1 cellular context compared by ENCODE assay signal in genomic region chr16:228917-229730, GRCh38.
TF ChIP-seq lines count a peak whose summit lies in the region.

Gene LUC7L (minus strand): TSS chr16:229449. CDS start chr16:229339, 110 bp downstream.

TF ChIP-seq in GM12878, 131 proteins besides CTCF, POLR2A, EP300 and RAD21 (continued from another document):
- TF ChIP-seq EZH2 (IDR thresholded peaks at IDR 0.05; ENCODE audit: borderline replicate concordance, control insufficient read depth, low read depth, low read length) = no peak
- no peak for TF ChIP-seq ZBTB4 (CRISPR knock-in tag; IDR thresholded peaks at IDR 0.05)
- no peak for TF ChIP-seq BRCA1 (IDR thresholded peaks at IDR 0.05; ENCODE audit: low read depth, low read length)
- TF ChIP-seq BCL3 (IDR thresholded peaks at IDR 0.05; ENCODE audit: borderline replicate concordance, insufficient read depth, low read depth, low read length, poor library complexity, severe bottlenecking) = no peak
- no peak for TF ChIP-seq FOXM1 (IDR thresholded peaks at IDR 0.05; ENCODE audit: low read depth, low read length)
- no peak for TF ChIP-seq NR2C2 (IDR thresholded peaks at IDR 0.05; ENCODE audit: borderline replicate concordance, control insufficient read depth, insufficient read length, low read depth)
- no peak for TF ChIP-seq PAX5 (IDR thresholded peaks at IDR 0.05; ENCODE audit: borderline replicate concordance, low read depth, low read length)
- no peak for TF ChIP-seq CBX3 (IDR thresholded peaks at IDR 0.05; ENCODE audit: borderline replicate concordance, low read depth)
- no peak for TF ChIP-seq HSF1 (IDR thresholded peaks at IDR 0.05; ENCODE audit: low read depth, low read length)
- no peak for TF ChIP-seq CBX5 (IDR thresholded peaks at IDR 0.05; ENCODE audit: low read depth)
- TF ChIP-seq TCF3 (IDR thresholded peaks at IDR 0.05; ENCODE audit: borderline replicate concordance, insufficient read depth, low read depth, low read length) = peak; percentile 69; the same call in 1 of the 2 replicates
- peak; percentile 69 for TF ChIP-seq RELA (IDR thresholded peaks at IDR 0.05; ENCODE audit: borderline replicate concordance, partially characterized antibody)
- peak; percentile 99 for TF ChIP-seq ZNF687 (IDR thresholded peaks at IDR 0.05)
- peak; percentile 97 for TF ChIP-seq IKZF1 (conservative IDR thresholded peaks at IDR 0.05)
- TF ChIP-seq POLR2AphosphoS5 (IDR thresholded peaks at IDR 0.05; ENCODE audit: low read length) = peak; percentile 97
- no peak for TF ChIP-seq RAD51 (IDR thresholded peaks at IDR 0.05)
- no peak for TF ChIP-seq CUX1 (IDR thresholded peaks at IDR 0.05; ENCODE audit: insufficient replicate concordance, low read depth, low read length)
- TF ChIP-seq USF2 (IDR thresholded peaks at IDR 0.05; ENCODE audit: borderline replicate concordance, low read depth, low read length) = no peak
- TF ChIP-seq IKZF2 (IDR thresholded peaks at IDR 0.05) = no peak
- no peak for TF ChIP-seq NFXL1 (IDR thresholded peaks at IDR 0.05; ENCODE audit: borderline replicate concordance)
- TF ChIP-seq ZBTB11 (CRISPR knock-in tag; IDR thresholded peaks at IDR 0.05) = no peak
- peak; percentile 93 for TF ChIP-seq BACH1 (IDR thresholded peaks at IDR 0.05; ENCODE audit: borderline replicate concordance)
- peak; percentile 85 for TF ChIP-seq DPF2 (IDR thresholded peaks at IDR 0.05)
- TF ChIP-seq FOXK2 (IDR thresholded peaks at IDR 0.05) = no peak
- peak; percentile 72 for TF ChIP-seq MLLT1 (IDR thresholded peaks at IDR 0.05)
- TF ChIP-seq HDGF (IDR thresholded peaks at IDR 0.05) = no peak
- TF ChIP-seq SPI1 (IDR thresholded peaks at IDR 0.05; ENCODE audit: borderline replicate concordance, insufficient read depth, low read depth, low read length) = peak; percentile 31; the same call in 1 of the 2 replicates
- TF ChIP-seq CHD4 (IDR thresholded peaks at IDR 0.05) = no peak
- TF ChIP-seq CHD1 (IDR thresholded peaks at IDR 0.05; ENCODE audit: low read depth, low read length) = no peak
- no peak for TF ChIP-seq BMI1 (IDR thresholded peaks at IDR 0.05; ENCODE audit: borderline replicate concordance)
